ENCODE assay signal across 18 cellular contexts in genomic region chr2:216736326-216736725, GRCh38. TPM values are rescaled to one million over a fixed set of nuclear protein-coding genes. Genes with fewer than 3 reads are reported as not detected.
DNase-seq lines count a peak whose midpoint lies in the region.
"Had no signal": no experiment of that assay in that cellular context is flagged by ENCODE, and none has a peak within 500 bp of the region (broad histone marks: within the 10 kb centered on the region; RNA-seq: fewer than 3 reads in every experiment).

No MANE protein-coding gene starts in this region.

- no peaks in the 10 kb centered on the region for H3K27me3 ChIP-seq in SJCRH30
- no peaks in the 10 kb centered on the region for H3K27me3 ChIP-seq in muscle layer of colon (ENCODE audit: control insufficient read depth in 1 of 2, insufficient read depth in 2 of 2, low read length in 2 of 2)
- no peaks in the 10 kb centered on the region for H3K27me3 ChIP-seq in stomach smooth muscle (ENCODE audit: control insufficient read depth in 1 of 2, insufficient read depth in 2 of 2, low read length in 2 of 2)
- H3K27me3 ChIP-seq: BE2C had no signal

- DNase-seq in NCI-H2171 (lab: John Stamatoyannopoulos, UW) (peak; percentile 54), SJCRH30 (peak; percentile 18 to 63), LoVo (ENCODE audit: low spot score) (no peak)
- no peak for DNase-seq in central memory CD4-positive, alpha-beta T cell
- DNase-seq in activated effector memory CD4-positive, alpha-beta T cell treated with Interleukin-2 at 50 U/mL for 16 hours = no peak
- DNase-seq: BE2C; CD4-positive, CD25-positive, alpha-beta regulatory T cell; COR-L47; DMS153; GDM1; NCI-H1105; NCI-H2081; PC-3; RPMI8226; SHP77 treated with DMSO at 0.1 percent for 48 hours had no signal

- H3K9ac ChIP-seq in muscle layer of colon (ENCODE audit: low read length) (no peak overlapping the region), stomach smooth muscle (ENCODE audit: low read length in 2 of 2) (no peak overlapping the region)

- H3K27ac ChIP-seq in SJCRH30 (no peak overlapping the region), muscle layer of colon (ENCODE audit: low read depth, low read length) (peak overlapping the region; percentile 35), stomach smooth muscle (ENCODE audit: low read length) (peak overlapping the region; percentile 68)

- H3K4me1 ChIP-seq in SJCRH30 = peaks cover 46% of the 10 kb centered on the region
- H3K4me1 ChIP-seq in muscle layer of colon (ENCODE audit: insufficient read depth, low read length) = peaks cover 85% of the 10 kb centered on the region
- peaks cover 58% of the 10 kb centered on the region for H3K4me1 ChIP-seq in stomach smooth muscle (ENCODE audit: control insufficient read depth, insufficient read depth, low read length)

- H3K9me3 ChIP-seq in SJCRH30 (replicated peaks) (no peaks in the 10 kb centered on the region), muscle layer of colon (ENCODE audit: low read length) (no peaks in the 10 kb centered on the region), stomach smooth muscle (ENCODE audit: control insufficient read depth in 2 of 2, low read length in 2 of 2) (no peaks in the 10 kb centered on the region)
- H3K9me3 ChIP-seq: BE2C had no signal

- H3K36me3 ChIP-seq in SJCRH30 (no peaks in the 10 kb centered on the region), muscle layer of colon (ENCODE audit: insufficient read depth, low read length) (no peaks in the 10 kb centered on the region), stomach smooth muscle (ENCODE audit: control insufficient read depth in 2 of 2, insufficient read depth in 2 of 2, low read length in 2 of 2) (no peaks in the 10 kb centered on the region)
- H3K36me3 ChIP-seq: BE2C had no signal

- no peak overlapping the region for H3K4me3 ChIP-seq in SJCRH30
- no peak overlapping the region for H3K4me3 ChIP-seq in muscle layer of colon (ENCODE audit: low read depth in 1 of 2, low read length in 2 of 2)
- H3K4me3 ChIP-seq in stomach smooth muscle (ENCODE audit: low read length in 2 of 2) = peak overlapping the region in 1 of 2 donors; percentile 21
- H3K4me3 ChIP-seq: GM23338 had no signal

RNA-seq across cellular contexts. Expression of gene IGFBP5, which starts 41.0 kb away (rescaled TPM):
- 16.8 and 20.5 TPM in 2 replicates for total RNA-seq in SJCRH30 (2014; rRNA removed; shearing (Covaris generic))

Comparison
In these comparisons a context has a peak if more than half of its experiments do, and no peak if none do; other contexts are left out.
1. DNase-seq: peak in NCI-H2171 (single experiment) and SJCRH30 (2 of 2); none in central memory CD4-positive, alpha-beta T cell (single experiment), LoVo (single experiment) and activated effector memory CD4-positive, alpha-beta T cell treated with Interleukin-2 at 50 U/mL for 16 hours (single experiment).